1 cellular context compared by ENCODE assay signal in the genomic region with DNA sequence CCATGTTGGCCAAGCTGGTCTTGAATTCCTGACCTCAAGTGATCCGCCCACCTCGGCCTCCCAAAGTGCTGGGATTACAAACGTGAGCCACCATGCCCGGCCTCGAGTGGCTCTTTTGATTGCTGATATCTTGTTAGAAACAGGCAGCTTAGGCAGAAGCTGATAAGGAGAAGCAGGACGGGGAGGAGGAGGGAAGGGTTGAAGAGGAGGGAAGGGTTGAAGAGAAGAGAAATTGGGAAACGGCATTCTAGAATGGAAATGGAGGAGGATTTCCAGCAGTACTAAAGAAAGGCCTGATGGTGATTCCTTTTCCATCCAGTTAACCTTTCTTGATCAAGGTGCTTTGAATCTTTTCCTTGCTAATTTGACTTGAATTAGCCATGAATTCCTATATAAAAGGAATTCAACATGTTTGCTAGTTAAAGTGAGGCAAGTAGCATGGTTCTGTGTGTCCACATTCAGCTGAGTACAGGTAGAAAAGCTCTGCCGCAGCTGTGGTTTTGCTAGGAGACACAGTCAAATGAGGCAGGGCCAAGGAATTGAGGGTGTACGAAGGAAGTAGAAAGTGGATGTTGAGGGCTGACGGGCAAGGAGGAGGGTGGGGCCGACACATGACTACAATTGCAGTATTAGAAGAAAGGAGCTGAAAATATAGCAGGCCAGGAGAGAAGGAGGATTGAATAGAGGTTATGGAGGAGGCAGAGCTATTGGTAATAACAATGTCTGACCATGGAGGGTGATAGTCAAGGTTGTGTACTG.
TF ChIP-seq lines count a peak whose summit lies in the region.

No MANE protein-coding gene starts in this region.

TF ChIP-seq in GM23338, 12 proteins besides CTCF, POLR2A, EP300 and RAD21 (continued from another document):
- TF ChIP-seq JUNB (IDR thresholded peaks at IDR 0.05; ENCODE audit: unreplicated experiment) (no peak), NANOG (IDR thresholded peaks at IDR 0.05; ENCODE audit: borderline replicate concordance) (no peak), STAT1 (IDR thresholded peaks at IDR 0.05; ENCODE audit: unreplicated experiment) (no peak), EZH2 (IDR thresholded peaks at IDR 0.05; ENCODE audit: low read depth, unreplicated experiment) (no peak), ZNF114 (CRISPR knock-in tag; IDR thresholded peaks at IDR 0.05) (no peak), ZNF331 (CRISPR knock-in tag; IDR thresholded peaks at IDR 0.05; ENCODE audit: low read depth) (no peak), EZH2phosphoT487 (IDR thresholded peaks at IDR 0.05; ENCODE audit: unreplicated experiment) (no peak), POLR2AphosphoS5 (IDR thresholded peaks at IDR 0.05; ENCODE audit: low read depth) (no peak)
- TF ChIP-seq, protein P1, sequence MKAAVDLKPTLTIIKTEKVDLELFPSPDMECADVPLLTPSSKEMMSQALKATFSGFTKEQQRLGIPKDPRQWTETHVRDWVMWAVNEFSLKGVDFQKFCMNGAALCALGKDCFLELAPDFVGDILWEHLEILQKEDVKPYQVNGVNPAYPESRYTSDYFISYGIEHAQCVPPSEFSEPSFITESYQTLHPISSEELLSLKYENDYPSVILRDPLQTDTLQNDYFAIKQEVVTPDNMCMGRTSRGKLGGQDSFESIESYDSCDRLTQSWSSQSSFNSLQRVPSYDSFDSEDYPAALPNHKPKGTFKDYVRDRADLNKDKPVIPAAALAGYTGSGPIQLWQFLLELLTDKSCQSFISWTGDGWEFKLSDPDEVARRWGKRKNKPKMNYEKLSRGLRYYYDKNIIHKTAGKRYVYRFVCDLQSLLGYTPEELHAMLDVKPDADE (IDR thresholded peaks at IDR 0.05), result no peak
- TF ChIP-seq, protein P2, sequence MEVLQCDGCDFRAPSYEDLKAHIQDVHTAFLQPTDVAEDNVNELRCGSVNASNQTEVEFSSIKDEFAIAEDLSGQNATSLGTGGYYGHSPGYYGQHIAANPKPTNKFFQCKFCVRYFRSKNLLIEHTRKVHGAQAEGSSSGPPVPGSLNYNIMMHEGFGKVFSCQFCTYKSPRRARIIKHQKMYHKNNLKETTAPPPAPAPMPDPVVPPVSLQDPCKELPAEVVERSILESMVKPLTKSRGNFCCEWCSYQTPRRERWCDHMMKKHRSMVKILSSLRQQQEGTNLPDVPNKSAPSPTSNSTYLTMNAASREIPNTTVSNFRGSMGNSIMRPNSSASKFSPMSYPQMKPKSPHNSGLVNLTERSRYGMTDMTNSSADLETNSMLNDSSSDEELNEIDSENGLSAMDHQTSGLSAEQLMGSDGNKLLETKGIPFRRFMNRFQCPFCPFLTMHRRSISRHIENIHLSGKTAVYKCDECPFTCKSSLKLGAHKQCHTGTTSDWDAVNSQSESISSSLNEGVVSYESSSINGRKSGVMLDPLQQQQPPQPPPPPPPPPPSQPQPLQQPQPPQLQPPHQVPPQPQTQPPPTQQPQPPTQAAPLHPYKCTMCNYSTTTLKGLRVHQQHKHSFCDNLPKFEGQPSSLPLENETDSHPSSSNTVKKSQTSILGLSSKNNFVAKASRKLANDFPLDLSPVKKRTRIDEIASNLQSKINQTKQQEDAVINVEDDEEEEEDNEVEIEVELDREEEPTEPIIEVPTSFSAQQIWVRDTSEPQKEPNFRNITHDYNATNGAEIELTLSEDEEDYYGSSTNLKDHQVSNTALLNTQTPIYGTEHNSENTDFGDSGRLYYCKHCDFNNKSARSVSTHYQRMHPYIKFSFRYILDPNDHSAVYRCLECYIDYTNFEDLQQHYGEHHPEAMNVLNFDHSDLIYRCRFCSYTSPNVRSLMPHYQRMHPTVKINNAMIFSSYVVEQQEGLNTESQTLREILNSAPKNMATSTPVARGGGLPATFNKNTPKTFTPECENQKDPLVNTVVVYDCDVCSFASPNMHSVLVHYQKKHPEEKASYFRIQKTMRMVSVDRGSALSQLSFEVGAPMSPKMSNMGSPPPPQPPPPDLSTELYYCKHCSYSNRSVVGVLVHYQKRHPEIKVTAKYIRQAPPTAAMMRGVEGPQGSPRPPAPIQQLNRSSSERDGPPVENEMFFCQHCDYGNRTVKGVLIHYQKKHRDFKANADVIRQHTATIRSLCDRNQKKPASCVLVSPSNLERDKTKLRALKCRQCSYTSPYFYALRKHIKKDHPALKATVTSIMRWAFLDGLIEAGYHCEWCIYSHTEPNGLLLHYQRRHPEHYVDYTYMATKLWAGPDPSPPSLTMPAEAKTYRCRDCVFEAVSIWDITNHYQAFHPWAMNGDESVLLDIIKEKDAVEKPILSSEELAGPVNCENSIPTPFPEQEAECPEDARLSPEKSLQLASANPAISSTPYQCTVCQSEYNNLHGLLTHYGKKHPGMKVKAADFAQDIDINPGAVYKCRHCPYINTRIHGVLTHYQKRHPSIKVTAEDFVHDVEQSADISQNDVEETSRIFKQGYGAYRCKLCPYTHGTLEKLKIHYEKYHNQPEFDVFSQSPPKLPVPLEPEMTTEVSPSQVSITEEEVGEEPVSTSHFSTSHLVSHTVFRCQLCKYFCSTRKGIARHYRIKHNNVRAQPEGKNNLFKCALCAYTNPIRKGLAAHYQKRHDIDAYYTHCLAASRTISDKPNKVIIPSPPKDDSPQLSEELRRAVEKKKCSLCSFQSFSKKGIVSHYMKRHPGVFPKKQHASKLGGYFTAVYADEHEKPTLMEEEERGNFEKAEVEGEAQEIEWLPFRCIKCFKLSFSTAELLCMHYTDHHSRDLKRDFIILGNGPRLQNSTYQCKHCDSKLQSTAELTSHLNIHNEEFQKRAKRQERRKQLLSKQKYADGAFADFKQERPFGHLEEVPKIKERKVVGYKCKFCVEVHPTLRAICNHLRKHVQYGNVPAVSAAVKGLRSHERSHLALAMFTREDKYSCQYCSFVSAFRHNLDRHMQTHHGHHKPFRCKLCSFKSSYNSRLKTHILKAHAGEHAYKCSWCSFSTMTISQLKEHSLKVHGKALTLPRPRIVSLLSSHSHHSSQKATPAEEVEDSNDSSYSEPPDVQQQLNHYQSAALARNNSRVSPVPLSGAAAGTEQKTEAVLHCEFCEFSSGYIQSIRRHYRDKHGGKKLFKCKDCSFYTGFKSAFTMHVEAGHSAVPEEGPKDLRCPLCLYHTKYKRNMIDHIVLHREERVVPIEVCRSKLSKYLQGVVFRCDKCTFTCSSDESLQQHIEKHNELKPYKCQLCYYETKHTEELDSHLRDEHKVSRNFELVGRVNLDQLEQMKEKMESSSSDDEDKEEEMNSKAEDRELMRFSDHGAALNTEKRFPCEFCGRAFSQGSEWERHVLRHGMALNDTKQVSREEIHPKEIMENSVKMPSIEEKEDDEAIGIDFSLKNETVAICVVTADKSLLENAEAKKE (CRISPR knock-in tag; IDR thresholded peaks at IDR 0.05), result no peak
- TF ChIP-seq, protein P3, sequence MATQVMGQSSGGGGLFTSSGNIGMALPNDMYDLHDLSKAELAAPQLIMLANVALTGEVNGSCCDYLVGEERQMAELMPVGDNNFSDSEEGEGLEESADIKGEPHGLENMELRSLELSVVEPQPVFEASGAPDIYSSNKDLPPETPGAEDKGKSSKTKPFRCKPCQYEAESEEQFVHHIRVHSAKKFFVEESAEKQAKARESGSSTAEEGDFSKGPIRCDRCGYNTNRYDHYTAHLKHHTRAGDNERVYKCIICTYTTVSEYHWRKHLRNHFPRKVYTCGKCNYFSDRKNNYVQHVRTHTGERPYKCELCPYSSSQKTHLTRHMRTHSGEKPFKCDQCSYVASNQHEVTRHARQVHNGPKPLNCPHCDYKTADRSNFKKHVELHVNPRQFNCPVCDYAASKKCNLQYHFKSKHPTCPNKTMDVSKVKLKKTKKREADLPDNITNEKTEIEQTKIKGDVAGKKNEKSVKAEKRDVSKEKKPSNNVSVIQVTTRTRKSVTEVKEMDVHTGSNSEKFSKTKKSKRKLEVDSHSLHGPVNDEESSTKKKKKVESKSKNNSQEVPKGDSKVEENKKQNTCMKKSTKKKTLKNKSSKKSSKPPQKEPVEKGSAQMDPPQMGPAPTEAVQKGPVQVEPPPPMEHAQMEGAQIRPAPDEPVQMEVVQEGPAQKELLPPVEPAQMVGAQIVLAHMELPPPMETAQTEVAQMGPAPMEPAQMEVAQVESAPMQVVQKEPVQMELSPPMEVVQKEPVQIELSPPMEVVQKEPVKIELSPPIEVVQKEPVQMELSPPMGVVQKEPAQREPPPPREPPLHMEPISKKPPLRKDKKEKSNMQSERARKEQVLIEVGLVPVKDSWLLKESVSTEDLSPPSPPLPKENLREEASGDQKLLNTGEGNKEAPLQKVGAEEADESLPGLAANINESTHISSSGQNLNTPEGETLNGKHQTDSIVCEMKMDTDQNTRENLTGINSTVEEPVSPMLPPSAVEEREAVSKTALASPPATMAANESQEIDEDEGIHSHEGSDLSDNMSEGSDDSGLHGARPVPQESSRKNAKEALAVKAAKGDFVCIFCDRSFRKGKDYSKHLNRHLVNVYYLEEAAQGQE (IDR thresholded peaks at IDR 0.05; ENCODE audit: unreplicated experiment), result no peak
